Comparison of ENCODE assay signal across 12 cellular contexts in the genomic region with DNA sequence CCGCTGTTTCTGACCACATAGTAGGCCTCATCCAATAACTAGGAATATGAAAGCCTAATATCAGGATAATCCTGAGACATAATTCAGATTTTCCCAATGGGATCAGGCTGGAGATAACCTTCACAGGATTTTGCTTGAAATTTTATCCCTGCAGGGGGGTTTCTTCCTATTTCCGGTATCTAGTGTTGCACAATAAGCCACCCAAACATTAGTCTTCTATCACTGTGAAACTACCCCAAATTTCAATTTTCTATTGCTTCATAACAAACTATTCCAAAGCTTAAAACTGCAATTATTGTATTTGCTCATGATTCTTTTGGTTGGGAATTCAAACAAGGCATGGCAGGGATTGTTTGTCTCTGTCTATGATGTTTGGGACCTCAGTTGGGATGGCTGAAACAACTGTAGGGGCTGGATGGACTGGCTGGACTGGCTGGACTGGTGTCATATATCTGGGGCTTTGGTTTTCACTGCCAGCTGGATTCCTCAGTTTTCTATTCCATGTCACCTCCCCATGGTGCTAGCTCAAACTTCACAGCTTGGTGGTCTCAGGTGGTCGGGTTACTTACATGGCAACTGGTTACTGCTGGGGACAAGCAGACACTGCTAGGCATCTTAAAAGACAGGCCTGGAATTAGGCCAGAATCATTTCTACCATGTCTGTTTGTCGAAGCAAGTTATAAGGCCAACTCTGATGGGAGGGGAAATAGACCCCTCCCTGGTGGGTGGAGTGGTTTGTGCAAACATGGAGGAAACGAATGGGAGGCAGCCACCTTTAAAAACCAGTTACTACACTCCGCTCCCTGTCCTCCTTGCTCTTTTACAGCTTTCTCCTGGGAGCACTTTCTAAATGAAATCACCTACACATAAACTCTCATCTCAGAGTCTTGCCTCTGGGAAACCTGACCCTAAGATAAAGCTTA.
"Had no signal": no experiment of that assay in that cellular context is flagged by ENCODE, and none has a peak within 500 bp of the region (broad histone marks: within the 10 kb centered on the region; RNA-seq: fewer than 3 reads in every experiment).

No MANE protein-coding gene starts in this region.

- H3K4me3 ChIP-seq: adrenal gland, left ventricle myocardium inferior, right atrium auricular region, tibial artery had no signal

- H3K27me3 ChIP-seq: adrenal gland, right atrium auricular region, tibial artery had no signal

- H3K27ac ChIP-seq: adrenal gland, left ventricle myocardium inferior, right atrium auricular region, tibial artery had no signal

- H3K36me3 ChIP-seq: adrenal gland, left ventricle myocardium inferior, right atrium auricular region, tibial artery had no signal

- H3K4me1 ChIP-seq: left ventricle myocardium inferior, right atrium auricular region had no signal

- ATAC-seq: stimulated activated effector memory CD8-positive, alpha-beta T cell treated with anti-CD3 and anti-CD28 coated beads, Interleukin-12 subunit alpha, Interleukin-12 subunit beta, amount 100 ng/mL, for 72 hours had no signal

- DNase-seq: activated CD4-positive, alpha-beta T cell treated with anti-CD3 and anti-CD28 coated beads, Interleukin-2, amount 50 U/mL, for 1 hour; activated CD4-positive, CD25-positive, alpha-beta regulatory T cell; activated naive CD4-positive, alpha-beta T cell treated with anti-CD3 and anti-CD28 coated beads, Interleukin-2, amount 50 U/mL, for 16 hours; activated T-cell treated with anti-CD3 and anti-CD28 coated beads for 4 hours; adrenal gland; effector CD4-positive, alpha-beta T cell; foreskin melanocyte; left ventricle myocardium inferior; small intestine; tibial artery had no signal
